Comparison of ENCODE assay signal across 8 cellular contexts in the genomic region with DNA sequence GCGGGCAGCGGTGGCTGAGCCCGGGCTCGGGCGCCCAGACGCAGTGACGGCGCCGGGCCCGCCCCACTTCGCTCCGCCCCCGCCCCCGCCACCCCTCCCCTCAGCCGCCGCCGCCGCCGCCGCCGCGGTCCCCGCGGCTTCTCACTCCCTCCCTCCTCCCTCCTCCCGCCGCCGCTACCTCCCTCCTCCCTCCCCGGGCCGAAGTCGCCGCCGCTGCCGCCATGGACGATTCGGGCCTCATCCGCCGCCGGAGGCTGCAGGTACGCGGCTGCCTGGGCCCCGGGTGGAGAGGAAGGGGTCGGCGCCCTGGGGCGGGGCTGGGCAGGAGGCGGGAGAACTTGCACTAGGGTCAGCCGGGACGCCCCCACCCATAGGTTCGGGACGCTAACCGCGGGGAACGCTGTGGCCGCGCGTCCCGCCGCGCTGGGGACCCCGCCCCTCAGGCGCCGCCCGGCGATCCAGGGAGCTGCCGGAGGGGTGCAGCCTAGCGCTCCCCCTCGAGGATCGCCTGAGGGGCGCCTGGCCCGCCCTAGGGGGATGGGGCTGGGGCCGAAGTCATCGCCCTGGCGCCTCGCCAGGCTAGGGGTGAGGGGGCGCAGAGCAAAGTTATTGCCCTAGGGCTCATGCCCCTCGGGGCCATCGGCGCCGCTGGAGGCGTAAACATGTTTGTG. TPM values are rescaled to one million over a fixed set of nuclear protein-coding genes. Genes with fewer than 3 reads are reported as not detected.
A peak's percentile ranks its signal among the peaks of the same experiment; 100 is the strongest.
DNase-seq lines count a peak whose midpoint lies in the region; ATAC-seq and TF ChIP-seq lines count a peak whose summit lies in the region.

No MANE protein-coding gene starts in this region.

- no peaks in the 10 kb centered on the region for H3K9me2 ChIP-seq in OCI-LY7 (ENCODE audit: insufficient read depth, low read length)

- POLR2A ChIA-PET in OCI-LY7 (lab: Charles Lee), result interaction anchor here (0.5 kb wide), 1 partner anchor 118 kb away, joined by 3 read pairs; no protein-coding TSS in a partner anchor

- ATAC-seq in HG03159 (IDR thresholded peaks at IDR 0.05; ENCODE audit: unreplicated experiment) (no peak), HG03457 (IDR thresholded peaks at IDR 0.05; ENCODE audit: unreplicated experiment) (no peak)

- H3K4me3 ChIP-seq in OCI-LY7 (ENCODE audit: low read depth, low read length, poor library complexity, severe bottlenecking), result peak overlapping the region; percentile 70
- peak overlapping the region; percentile 33 to 46 for H3K4me3 ChIP-seq in tibial artery

- H3K27ac ChIP-seq in OCI-LY7 (ENCODE audit: low read depth, low read length, poor library complexity, severe bottlenecking), result no peak overlapping the region
- no peak overlapping the region for H3K27ac ChIP-seq in tibial artery

- no peaks in the 10 kb centered on the region for H4K20me1 ChIP-seq in OCI-LY7 (ENCODE audit: insufficient read depth, low read length)

- H3K4me1 ChIP-seq in OCI-LY7 (ENCODE audit: insufficient read depth, low read length, poor library complexity, severe bottlenecking) (peaks cover 45% of the 10 kb centered on the region), tibial artery (peaks cover 0 to 42% (median 27%) of the 10 kb centered on the region in 4 donors)

- peak overlapping the region; percentile 73; the same call in 1 of the 2 replicates for H2AFZ ChIP-seq in OCI-LY7 (ENCODE audit: low read length)

- CTCF ChIA-PET in OCI-LY7 (lab: Charles Lee; ENCODE audit: unreplicated experiment), result no interaction called here

- H3K9me3 ChIP-seq in OCI-LY7 (ENCODE audit: low read length) (no peaks in the 10 kb centered on the region), tibial artery (no peaks in the 10 kb centered on the region)

- TF ChIP-seq CTCF in OCI-LY7 (conservative IDR thresholded peaks at IDR 0.05; ENCODE audit: low read length) (peak; percentile 36; the same call in 1 of the 2 replicates), tibial artery (IDR thresholded peaks at IDR 0.05) (no peak)

- intact Hi-C loops in OCI-LY7 (cut with micrococcal nuclease; ENCODE audit: unreplicated experiment) (no loop called here), tibial artery (cut with DNase I; ENCODE audit: low total_unique reads) (no loop called here)

- peaks cover 6 to 98% of the 10 kb centered on the region in 2 donors for H3K27me3 ChIP-seq in tibial artery

- DNase-seq in SIG-M5 treated with dmso at 0.1 percent for 504 hours (lab: John Stamatoyannopoulos, UW; ENCODE audit: unreplicated experiment) (peak; percentile 18), SIG-M5 (lab: John Stamatoyannopoulos, UW) (no peak), OCI-LY7 (ENCODE audit: low spot score) (peak; percentile 58), astrocyte of the hippocampus (ENCODE audit: low read depth, low spot score) (peak; percentile 55), kidney tubule cell (ENCODE audit: low spot score) (peak; percentile 22), tibial artery (no peak)

- H3K36me3 ChIP-seq in OCI-LY7 (ENCODE audit: insufficient read depth, low read length), result no peaks in the 10 kb centered on the region
- H3K36me3 ChIP-seq in tibial artery, result no peaks in the 10 kb centered on the region

- no TSS peak for BruUV-seq in OCI-LY7 (replicated peaks; lab: Mats Ljungman, UMichigan)

- peak overlapping the region; percentile 72 for H3K4me2 ChIP-seq in OCI-LY7 (ENCODE audit: low read length)

- H3K79me2 ChIP-seq in OCI-LY7 (ENCODE audit: insufficient read depth, low read depth, low read length), result no peaks in the 10 kb centered on the region

RNA-seq across cellular contexts. Expression of a gene that starts 0.5 kb away (rescaled TPM):
- total RNA-seq in OCI-LY7 (2014; rRNA removed; shearing (Covaris generic)), result not detected in 2 replicates
- total RNA-seq in OCI-LY7 (2022), result 0.94 and 1.2 TPM in 2 replicates

RNA-seq across cellular contexts. Expression of a gene that starts 4.4 kb away (rescaled TPM):
- 5.5 and 9.1 TPM in 2 replicates for total RNA-seq in OCI-LY7 (2014; rRNA removed; shearing (Covaris generic))
- 21.1 and 23.4 TPM in 2 replicates for total RNA-seq in OCI-LY7 (2022)

RNA-seq across cellular contexts. Expression of a gene that starts 27.5 kb away (rescaled TPM):
- total RNA-seq in OCI-LY7 (2014; rRNA removed; shearing (Covaris generic)), result 115 and 130 TPM in 2 replicates
- total RNA-seq in OCI-LY7 (2022), result 86.0 and 90.5 TPM in 2 replicates

RNA-seq across cellular contexts. Expression of a gene that starts 32.0 kb away (rescaled TPM):
- total RNA-seq in OCI-LY7 (2014; rRNA removed; shearing (Covaris generic)), result not detected in 2 replicates
- total RNA-seq in OCI-LY7 (2022), result 42.7 and 42.8 TPM in 2 replicates

RNA-seq across cellular contexts. Expression of a gene that starts 32.3 kb away (rescaled TPM):
- total RNA-seq in OCI-LY7 (2014; rRNA removed; shearing (Covaris generic)), result 344 and 399 TPM in 2 replicates
- 345 and 357 TPM in 2 replicates for total RNA-seq in OCI-LY7 (2022)

Comparison
In these comparisons a context has a peak if more than half of its experiments do, and no peak if none do; other contexts are left out.
1. DNase-seq: peak in SIG-M5 treated with dmso at 0.1 percent for 504 hours (single experiment), OCI-LY7 (single experiment), astrocyte of the hippocampus (single experiment) and kidney tubule cell (single experiment); none in SIG-M5 (single experiment) and tibial artery (0 of 2).